17 cellular contexts compared by ENCODE assay signal in genomic region chr15:62439543-62440016, GRCh38. TPM values are rescaled to one million over a fixed set of nuclear protein-coding genes. Genes with fewer than 3 reads are reported as not detected.
DNase-seq lines count a peak whose midpoint lies in the region; ATAC-seq and TF ChIP-seq lines count a peak whose summit lies in the region.
"Had no signal": no experiment of that assay in that cellular context is flagged by ENCODE, and none has a peak within 500 bp of the region (broad histone marks: within the 10 kb centered on the region; RNA-seq: fewer than 3 reads in every experiment).

No MANE protein-coding gene starts in this region.

- 28 to 60% methylated on average over 1 to 2 of the region's 5 CpGs for WGBS in gastroesophageal sphincter (ENCODE audit: low coverage in 1 of 2), 2 donors

- no peak for TF ChIP-seq CTCF in AG10803 (conservative IDR thresholded peaks at IDR 0.05; ENCODE audit: low read length)
- TF ChIP-seq CTCF in gastroesophageal sphincter (IDR thresholded peaks at IDR 0.05): no peak
- no peak for TF ChIP-seq CTCF in PC-3 (conservative IDR thresholded peaks at IDR 0.05; ENCODE audit: low read depth, low read length)

- peak; percentile 75 for ATAC-seq in gastroesophageal sphincter
- no peak for ATAC-seq in HG03432 (IDR thresholded peaks at IDR 0.05; ENCODE audit: unreplicated experiment)
- no peak for ATAC-seq in PC-3

- TF ChIP-seq POLR2A in gastroesophageal sphincter (IDR thresholded peaks at IDR 0.05): no peak

- peak; percentile 90 for DNase-seq in AG10803 (ENCODE audit: low read depth)
- peak; percentile 75 for DNase-seq in adipocyte (ENCODE audit: low read depth)
- no peak for DNase-seq in COLO829 (ENCODE audit: low spot score)
- DNase-seq in stimulated activated naive CD4-positive, alpha-beta T cell treated with Interleukin-2 at 50 U/mL for 16 hours (lab: John Stamatoyannopoulos, UW): no peak
- DNase-seq in PC-3: no peak
- DNase-seq: activated naive CD4-positive, alpha-beta T cell treated with Interleukin-2 at 50 U/mL for 16 hours; cortex of kidney; GF-D8; left cardiac atrium; NCI-H1694 treated with DMSO at 0.1 percent for 48 hours; occipital lobe; SJCRH30; small intestine had no signal

- POLR2A ChIA-PET in PC-3 (lab: Charles Lee; ENCODE audit: unreplicated experiment): no interaction called here

- CTCF ChIA-PET in PC-3 (lab: Charles Lee): no interaction called here

- H2AFZ ChIP-seq in PC-3 (ENCODE audit: low read length): no peak overlapping the region

- no peaks in the 10 kb centered on the region for H3K9me2 ChIP-seq in PC-3 (replicated peaks; ENCODE audit: low read length)

- H3K4me3 ChIP-seq in AG10803 (ENCODE audit: low read length): no peak overlapping the region
- H3K4me3 ChIP-seq in adipocyte (ENCODE audit: low read length): peak overlapping the region; percentile 29
- no peak overlapping the region for H3K4me3 ChIP-seq in gastroesophageal sphincter
- peak overlapping the region in 1 of 3 donors; percentile 43 for H3K4me3 ChIP-seq in skeletal muscle tissue (ENCODE audit: low read length in 3 of 3)
- H3K4me3 ChIP-seq in PC-3 (ENCODE audit: low read length): no peak overlapping the region
- H3K4me3 ChIP-seq: esophagus muscularis mucosa, SJCRH30 had no signal

- H3K4me1 ChIP-seq in adipocyte (ENCODE audit: control insufficient read depth, insufficient read depth, low read length) (peaks cover 53% of the 10 kb centered on the region), gastroesophageal sphincter (peaks cover 0 to 27% (median 0%) of the 10 kb centered on the region in 3 donors), skeletal muscle tissue (ENCODE audit: control insufficient read depth in 3 of 3, insufficient read depth in 3 of 3, low read length in 3 of 3) (peaks cover 22 to 50% (median 37%) of the 10 kb centered on the region in 3 donors), PC-3 (ENCODE audit: insufficient read depth, low read length) (peaks cover 10% of the 10 kb centered on the region)
- H3K4me1 ChIP-seq: SJCRH30 had no signal

- no peak overlapping the region for H3K4me2 ChIP-seq in PC-3 (ENCODE audit: low read length)

- H3K27me3 ChIP-seq in adipocyte (replicated peaks; ENCODE audit: control insufficient read depth, insufficient read depth, low read length) (no peaks in the 10 kb centered on the region), gastroesophageal sphincter (no peaks in the 10 kb centered on the region), skeletal muscle tissue (ENCODE audit: control insufficient read depth in 3 of 3, insufficient read depth in 3 of 3, low read length in 3 of 3) (no peaks in the 10 kb centered on the region), PC-3 (ENCODE audit: low read length) (no peaks in the 10 kb centered on the region)
- H3K27me3 ChIP-seq: esophagus muscularis mucosa, SJCRH30 had no signal

- peaks cover 3% of the 10 kb centered on the region for H3K36me3 ChIP-seq in adipocyte (ENCODE audit: control insufficient read depth, insufficient read depth, low read length, severe bottlenecking)
- H3K36me3 ChIP-seq in gastroesophageal sphincter: no peaks in the 10 kb centered on the region
- no peaks in the 10 kb centered on the region for H3K36me3 ChIP-seq in skeletal muscle tissue (ENCODE audit: control insufficient read depth in 3 of 3, insufficient read depth in 3 of 3, low read length in 3 of 3)
- no peaks in the 10 kb centered on the region for H3K36me3 ChIP-seq in PC-3 (ENCODE audit: low read depth, low read length)
- H3K36me3 ChIP-seq: esophagus muscularis mucosa, SJCRH30 had no signal

- no TSS peak for BruUV-seq in PC-3 (replicated peaks; lab: Mats Ljungman, UMichigan)

- H3K27ac ChIP-seq in gastroesophageal sphincter (peak overlapping the region in 3 of 4 donors; percentile 31 to 59 (median 43)), skeletal muscle tissue (ENCODE audit: low read depth, low read length) (peak overlapping the region; percentile 17), PC-3 (ENCODE audit: low read length) (no peak overlapping the region)
- H3K27ac ChIP-seq: SJCRH30 had no signal

- H3K9me3 ChIP-seq in adipocyte (ENCODE audit: control insufficient read depth, low read length) (no peaks in the 10 kb centered on the region), gastroesophageal sphincter (no peaks in the 10 kb centered on the region), skeletal muscle tissue (ENCODE audit: control insufficient read depth in 3 of 3, low read length in 3 of 3) (no peaks in the 10 kb centered on the region), PC-3 (ENCODE audit: low read length) (no peaks in the 10 kb centered on the region)
- H3K9me3 ChIP-seq: esophagus muscularis mucosa had no signal

- no peaks in the 10 kb centered on the region for H3F3A ChIP-seq in PC-3 (ENCODE audit: low read length, unreplicated experiment)

- intact Hi-C loops in PC-3 (cut with micrococcal nuclease): loop anchor here (10.0 kb wide), 1 partner anchor 315 kb away; no protein-coding TSS in a partner anchor

- H3K9ac ChIP-seq in adipocyte (ENCODE audit: low read length): peak overlapping the region; percentile 54
- H3K9ac ChIP-seq in skeletal muscle tissue (ENCODE audit: low read depth in 1 of 3, low read length in 3 of 3): peak overlapping the region in 1 of 3 donors; percentile 20
- H3K9ac ChIP-seq in PC-3 (ENCODE audit: low read length): no peak overlapping the region

- no peaks in the 10 kb centered on the region for H4K20me1 ChIP-seq in PC-3 (ENCODE audit: low read length)

- no peak for TF ChIP-seq EP300 in gastroesophageal sphincter (IDR thresholded peaks at IDR 0.05)

- H3K79me2 ChIP-seq in PC-3 (ENCODE audit: low read length): no peaks in the 10 kb centered on the region

RNA-seq across cellular contexts. Expression of gene TLN2, which starts 49.2 kb away (rescaled TPM):
- total RNA-seq in gastroesophageal sphincter (10 to 100 TPM; 15.3 to 30.3 (median 17.0) TPM), skeletal muscle tissue (89.2 TPM), PC-3 (2014; rRNA removed) (5.1 and 5.7 TPM in 2 replicates)

Comparison
In these comparisons a context has a peak if more than half of its experiments do, and no peak if none do; other contexts are left out.
1. DNase-seq: peak in AG10803 (single experiment) and adipocyte (single experiment); none in COLO829 (single experiment), stimulated activated naive CD4-positive, alpha-beta T cell treated with Interleukin-2 at 50 U/mL for 16 hours (single experiment) and PC-3 (single experiment).